16 cellular contexts compared by ENCODE assay signal in genomic region chr12:48869191-48869590, GRCh38. TPM values are rescaled to one million over a fixed set of nuclear protein-coding genes. Genes with fewer than 3 reads are reported as not detected.
DNase-seq lines count a peak whose midpoint lies in the region; ATAC-seq and TF ChIP-seq lines count a peak whose summit lies in the region.
"Had no signal": no experiment of that assay in that cellular context is flagged by ENCODE, and none has a peak within 500 bp of the region (broad histone marks: within the 10 kb centered on the region; RNA-seq: fewer than 3 reads in every experiment).

No MANE protein-coding gene starts in this region.

- no peak overlapping the region for H2AFZ ChIP-seq in neuronal stem cell (ENCODE audit: low read length)

- H3K36me3 Mint-ChIP-seq in T-helper 17 cell (ENCODE audit: low read depth) (no peaks in the 10 kb centered on the region), mesothelial cell of epicardium (no peaks in the 10 kb centered on the region)
- H3K36me3 Mint-ChIP-seq: CD14-positive monocyte had no signal

- H3K27me3 ChIP-seq in neuronal stem cell (ENCODE audit: control insufficient read depth in 3 of 3, insufficient read depth in 3 of 3, low read depth in 1 of 3, low read length in 3 of 3): peaks cover 0 to 7% (median 6%) of the 10 kb centered on the region in 3 experiments

- H3K9me3 Mint-ChIP-seq in mesothelial cell of epicardium: no peaks in the 10 kb centered on the region
- H3K9me3 Mint-ChIP-seq: CD14-positive monocyte; CD8-positive, alpha-beta T cell had no signal

- no peak overlapping the region for H3K4me3 ChIP-seq in neuronal stem cell (ENCODE audit: low read length in 2 of 2)
- H3K4me3 ChIP-seq: HAP-1 had no signal

- no peaks in the 10 kb centered on the region for H3K79me1 ChIP-seq in neuronal stem cell (ENCODE audit: low read depth, low read length)

- 100% methylated on average over 1 of the region's 2 CpGs; no CpG with 5 or more reads in 1 of the 2 donors for WGBS in neuronal stem cell (ENCODE audit: extremely low coverage in 2 of 2, insufficient read length in 2 of 2, insufficient replicate concordance in 1 of 2), 2 donors

- H4K91ac ChIP-seq in neuronal stem cell (ENCODE audit: low read depth, low read length, poor library complexity): no peak overlapping the region

- no peak for TF ChIP-seq CTCF in 22Rv1 (IDR thresholded peaks at IDR 0.05)
- no peak for TF ChIP-seq CTCF in mesothelial cell of epicardium (IDR thresholded peaks at IDR 0.05; ENCODE audit: unreplicated experiment)

- no peak overlapping the region for H2AK5ac ChIP-seq in neuronal stem cell (ENCODE audit: low read depth, low read length)

- no peak for DNase-seq in T-helper 17 cell
- DNase-seq in mesothelial cell of epicardium (ENCODE audit: low spot score in 2 of 2, unreplicated experiment in 2 of 2): no peak
- no peak for DNase-seq in neuronal stem cell (ENCODE audit: low spot score)
- DNase-seq in NCI-H1105 (lab: John Stamatoyannopoulos, UW): no peak
- DNase-seq in C1 segment of cervical spinal cord (lab: John Stamatoyannopoulos, UW): no peak
- DNase-seq: CD8-positive, alpha-beta T cell; COR-L47; DND-41; GDM1 had no signal

- H3K23ac ChIP-seq in neuronal stem cell (ENCODE audit: low read depth, low read length, poor library complexity): no peak overlapping the region

- H3K27ac Mint-ChIP-seq in T-helper 17 cell (peak overlapping the region; percentile 59), mesothelial cell of epicardium (peak overlapping the region; percentile 62)
- H3K27ac Mint-ChIP-seq: B cell; CD14-positive monocyte; CD8-positive, alpha-beta T cell had no signal

- no peak for ATAC-seq in T-helper 17 cell
- no peak for ATAC-seq in GM18505 (IDR thresholded peaks at IDR 0.05; ENCODE audit: unreplicated experiment)
- ATAC-seq in HG03469 (IDR thresholded peaks at IDR 0.05; ENCODE audit: unreplicated experiment): no peak
- ATAC-seq: CD8-positive, alpha-beta T cell; HepG2 had no signal

- H3K18ac ChIP-seq in neuronal stem cell (ENCODE audit: low read length): no peak overlapping the region

- no peak overlapping the region for H4K8ac ChIP-seq in neuronal stem cell (ENCODE audit: low read depth, low read length)

- no peak overlapping the region for H3K4me2 ChIP-seq in neuronal stem cell (ENCODE audit: insufficient read depth, low read length, poor library complexity, severe bottlenecking)

- H3K27me3 Mint-ChIP-seq in T-helper 17 cell (peaks cover 7% of the 10 kb centered on the region), mesothelial cell of epicardium (ENCODE audit: low read depth) (no peaks in the 10 kb centered on the region)

- peaks cover 24% of the 10 kb centered on the region for H3K4me1 Mint-ChIP-seq in T-helper 17 cell
- H3K4me1 Mint-ChIP-seq in mesothelial cell of epicardium: peaks cover 32% of the 10 kb centered on the region

- TF ChIP-seq POLR2A in GM18505 (IDR thresholded peaks at IDR 0.05; ENCODE audit: borderline replicate concordance, extremely low read depth, insufficient read depth, insufficient read length): no peak

- no peak overlapping the region for H3K14ac ChIP-seq in neuronal stem cell (ENCODE audit: low read length)

- H3K27ac ChIP-seq in 22Rv1 (peak overlapping the region; percentile 80), neuronal stem cell (replicated peaks; ENCODE audit: low read length) (no peak overlapping the region)

- no peak overlapping the region for H2BK5ac ChIP-seq in neuronal stem cell (ENCODE audit: low read length)

- no peak overlapping the region for H3K4me3 Mint-ChIP-seq in T-helper 17 cell
- H3K4me3 Mint-ChIP-seq in mesothelial cell of epicardium: no peak overlapping the region
- H3K4me3 Mint-ChIP-seq: B cell; CD14-positive monocyte; CD8-positive, alpha-beta T cell had no signal

- H2BK120ac ChIP-seq in neuronal stem cell (ENCODE audit: low read depth, low read length): no peak overlapping the region

- H3K36me3 ChIP-seq in neuronal stem cell (replicated peaks in 1 of 2; ENCODE audit: control insufficient read depth in 2 of 2, insufficient read depth in 2 of 2, low read length in 2 of 2): no peaks in the 10 kb centered on the region
- H3K36me3 ChIP-seq: HAP-1 had no signal

- no peak overlapping the region for H3K9ac ChIP-seq in neuronal stem cell (ENCODE audit: low read depth, low read length, poor library complexity)

- H2BK12ac ChIP-seq in neuronal stem cell (ENCODE audit: low read length): no peak overlapping the region

- H3K4me1 ChIP-seq in neuronal stem cell (ENCODE audit: control insufficient read depth in 2 of 2, insufficient read depth in 1 of 2, low read depth in 1 of 2, low read length in 2 of 2): peaks cover 8 to 12% of the 10 kb centered on the region in 2 donors

- H3K9me3 ChIP-seq in T-helper 17 cell (ENCODE audit: control insufficient read depth, low read length, poor library complexity, severe bottlenecking) (no peaks in the 10 kb centered on the region), neuronal stem cell (replicated peaks in 1 of 2; ENCODE audit: control insufficient read depth in 2 of 2, insufficient read depth in 1 of 2, low read depth in 1 of 2, low read length in 2 of 2) (no peaks in the 10 kb centered on the region)
- H3K9me3 ChIP-seq: HAP-1 had no signal

- no peak overlapping the region for H3K4ac ChIP-seq in neuronal stem cell (ENCODE audit: low read length)

- H2BK15ac ChIP-seq in neuronal stem cell (ENCODE audit: low read length): peak overlapping the region; percentile 3

RNA-seq across cellular contexts. Expression of gene RND1, which starts 3.5 kb away (rescaled TPM):
- total RNA-seq in T-helper 17 cell: 1 to 10 TPM; 6.0 to 8.2 TPM
- total RNA-seq in mesothelial cell of epicardium: 14.9 to 15.8 TPM (median 15.0 TPM) in 3 replicates
- 7.0 TPM for polyA plus RNA-seq in neuronal stem cell (2013, experiment 1 of 2)
- polyA plus RNA-seq in neuronal stem cell (2013, experiment 2 of 2): 7.1 TPM

RNA-seq across cellular contexts. Expression of gene DDX23, which starts 17.2 kb away (rescaled TPM):
- total RNA-seq in T-helper 17 cell (10 to 100 TPM; 61.7 to 76.3 TPM), mesothelial cell of epicardium (88.5 to 106 TPM (median 97.9 TPM) in 3 replicates)
- polyA plus RNA-seq in neuronal stem cell (2013, experiment 1 of 2): 60.8 TPM
- 59.3 TPM for polyA plus RNA-seq in neuronal stem cell (2013, experiment 2 of 2)

RNA-seq across cellular contexts. Expression of gene CACNB3, which starts 50.9 kb away (rescaled TPM):
- total RNA-seq in T-helper 17 cell (1 to 10 TPM; 6.5 to 8.0 TPM), mesothelial cell of epicardium (107 to 114 TPM (median 113 TPM) in 3 replicates)
- 37.0 TPM for polyA plus RNA-seq in neuronal stem cell (2013, experiment 1 of 2)
- 35.1 TPM for polyA plus RNA-seq in neuronal stem cell (2013, experiment 2 of 2)

RNA-seq across cellular contexts. Expression of gene FKBP11, which starts 56.1 kb away (rescaled TPM):
- total RNA-seq in T-helper 17 cell (100 to 1,000 TPM; 132 to 145 TPM), mesothelial cell of epicardium (30.5 to 34.7 TPM (median 33.7 TPM) in 3 replicates)
- polyA plus RNA-seq in neuronal stem cell (2013, experiment 1 of 2): 12.1 TPM
- polyA plus RNA-seq in neuronal stem cell (2013, experiment 2 of 2): 11.6 TPM

Comparison
In these comparisons a context has a peak if more than half of its experiments do, and no peak if none do; other contexts are left out.
1. RNA of gene CACNB3, which starts 50.9 kb away (total RNA-seq): 107 to 114 TPM in mesothelial cell of epicardium; 6.5 to 8.0 TPM in T-helper 17 cell; every median in the first group is over 10 times any median in the second.